ENCODE assay signal across 19 cellular contexts in genomic region chr11:117677729-117678310, GRCh38.
"Had no signal": no experiment of that assay in that cellular context is flagged by ENCODE, and none has a peak within 500 bp of the region (broad histone marks: within the 10 kb centered on the region; RNA-seq: fewer than 3 reads in every experiment).

No MANE protein-coding gene starts in this region.

- H3K36me3 Mint-ChIP-seq: activated naive CD8-positive, alpha-beta T cell treated with anti-CD3 and anti-CD28 coated beads, Interleukin-2, amount 10 ng/mL, durations not matched to agents 7 days and 5 days had no signal

- H3K4me3 Mint-ChIP-seq: activated naive CD8-positive, alpha-beta T cell treated with anti-CD3 and anti-CD28 coated beads, Interleukin-2, amount 10 ng/mL, durations not matched to agents 7 days and 5 days had no signal

- DNase-seq: activated CD4-positive, alpha-beta T cell treated with anti-CD3 and anti-CD28 coated beads for 1 hour; activated CD8-positive, alpha-beta memory T cell treated with anti-CD3 and anti-CD28 coated beads, Interleukin-2, amount 50 U/mL, for 48 hours; activated naive CD4-positive, alpha-beta T cell treated with Interleukin-2 at 50 U/mL for 16 hours; activated naive CD8-positive, alpha-beta T cell treated with anti-CD3 and anti-CD28 coated beads, Interleukin-2, amount 10 ng/mL, durations not matched to agents 7 days and 5 days; activated T-cell treated with anti-CD3 and anti-CD28 coated beads, Interleukin-2, amount 50 U/mL, for 48 hours; amniotic stem cell; body of pancreas; dermis blood vessel endothelial cell; effector memory CD4-positive, alpha-beta T cell; foreskin keratinocyte; left cardiac atrium; mesenchymal stem cell; spleen; stimulated activated CD4-positive, alpha-beta T cell treated with anti-CD3 and anti-CD28 coated beads, Interleukin-4, amount 100 ng/mL, for 1 hour; stimulated activated naive CD4-positive, alpha-beta T cell treated with Interleukin-2 at 50 U/mL for 16 hours had no signal

- H3K27ac Mint-ChIP-seq: activated naive CD8-positive, alpha-beta T cell treated with anti-CD3 and anti-CD28 coated beads, Interleukin-2, amount 10 ng/mL, durations not matched to agents 7 days and 5 days had no signal

- H3K9me3 Mint-ChIP-seq: activated naive CD8-positive, alpha-beta T cell treated with anti-CD3 and anti-CD28 coated beads, Interleukin-2, amount 10 ng/mL, durations not matched to agents 7 days and 5 days had no signal

- H3K4me1 Mint-ChIP-seq: activated naive CD8-positive, alpha-beta T cell treated with anti-CD3 and anti-CD28 coated beads, Interleukin-2, amount 10 ng/mL, durations not matched to agents 7 days and 5 days had no signal

- ATAC-seq: body of pancreas, foreskin keratinocyte, SK-N-SH treated with all-trans-retinoic acid at 6 μM for 48 hours had no signal

- H3K27ac ChIP-seq: body of pancreas, foreskin keratinocyte, hepatocyte, spleen, tibial nerve, VCaP had no signal
